ENCODE assay signal across 12 cellular contexts in the genomic region with DNA sequence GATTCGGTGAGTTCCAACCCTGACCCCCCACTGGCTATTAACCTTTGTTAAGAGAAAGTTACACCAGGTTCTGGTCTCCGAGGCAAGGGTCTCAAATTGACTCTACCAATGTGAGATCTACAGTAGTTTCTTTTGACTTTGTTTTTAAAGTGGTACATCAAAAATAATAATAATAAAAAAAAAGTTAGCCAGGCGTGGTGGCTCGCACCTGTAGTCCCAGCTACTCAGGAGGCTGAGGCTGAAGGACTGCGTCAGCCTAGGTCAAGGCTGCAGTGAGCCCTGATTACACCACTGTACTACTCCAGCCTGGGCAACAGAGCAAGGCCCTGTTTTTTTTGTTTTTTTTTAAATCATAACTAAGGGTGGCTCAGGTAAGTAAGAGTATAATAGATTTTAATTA. TPM values are rescaled to one million over a fixed set of nuclear protein-coding genes. Genes with fewer than 3 reads are reported as not detected.
A peak's percentile ranks its signal among the peaks of the same experiment; 100 is the strongest.
DNase-seq lines count a peak whose midpoint lies in the region; ATAC-seq and TF ChIP-seq lines count a peak whose summit lies in the region.
"Had no signal": no experiment of that assay in that cellular context is flagged by ENCODE, and none has a peak within 500 bp of the region (broad histone marks: within the 10 kb centered on the region; RNA-seq: fewer than 3 reads in every experiment).

No MANE protein-coding gene starts in this region.

- H3K79me2 ChIP-seq in KMS-11 (ENCODE audit: insufficient read depth, low read depth): peaks cover 15% of the 10 kb centered on the region; the same call in 1 of the 2 replicates

- WGBS in testis, 2 donors: 71 to 74% methylated on average over 5 of the region's 5 CpGs

- no peaks in the 10 kb centered on the region for H3K36me3 ChIP-seq in KMS-11 (ENCODE audit: insufficient read depth)
- H3K36me3 ChIP-seq in colonic mucosa: no peaks in the 10 kb centered on the region
- H3K36me3 ChIP-seq in mucosa of rectum (ENCODE audit: control insufficient read depth in 2 of 2, insufficient read depth in 2 of 2, low read length in 2 of 2): peaks cover 0 to 3% of the 10 kb centered on the region in 2 donors
- no peaks in the 10 kb centered on the region for H3K36me3 ChIP-seq in testis (ENCODE audit: low read depth, missing control alignments)

- intact Hi-C loops in colonic mucosa (cut with DNase I) (loop anchor here (5.0 kb wide), 1 partner anchor 158 kb away; a partner anchor contains a TSS), testis (cut with DNase I; ENCODE audit: low total_unique reads) (loop anchor here (5.0 kb wide), 1 partner anchor 67 kb away; no protein-coding TSS in a partner anchor)

- H3K9me3 ChIP-seq in colonic mucosa (no peaks in the 10 kb centered on the region), mucosa of rectum (ENCODE audit: control insufficient read depth in 2 of 2, low read length in 2 of 2) (no peaks in the 10 kb centered on the region), testis (no peaks in the 10 kb centered on the region)

- no peak overlapping the region for H3K9ac ChIP-seq in KMS-11
- peak overlapping the region in 1 of 2 donors; percentile 86 for H3K9ac ChIP-seq in colonic mucosa (ENCODE audit: low read depth in 2 of 2, low read length in 2 of 2)
- H3K9ac ChIP-seq in mucosa of rectum (ENCODE audit: low read depth in 1 of 2, low read length in 2 of 2): peak overlapping the region in 1 of 2 donors; percentile 100

- ATAC-seq in GM21737 (IDR thresholded peaks at IDR 0.05; ENCODE audit: unreplicated experiment): no peak
- ATAC-seq: stimulated activated effector memory CD8-positive, alpha-beta T cell treated with anti-CD3 and anti-CD28 coated beads, Interleukin-12 subunit alpha, Interleukin-12 subunit beta, amount 100 ng/mL, for 72 hours had no signal

- peak overlapping the region; percentile 86; the same call in 1 of the 2 replicates for H3K4me2 ChIP-seq in KMS-11

- no peak overlapping the region for H3K27ac ChIP-seq in KMS-11
- H3K27ac ChIP-seq in colonic mucosa: peak overlapping the region; percentile 99
- H3K27ac ChIP-seq in mucosa of rectum (ENCODE audit: low read depth in 2 of 2, low read length in 2 of 2): peak overlapping the region; percentile 100
- peak overlapping the region; percentile 98 to 99 for H3K27ac ChIP-seq in testis

- TF ChIP-seq CTCF in KMS-11 (conservative IDR thresholded peaks at IDR 0.05; ENCODE audit: low read depth, low read length) (no peak), colonic mucosa (IDR thresholded peaks at IDR 0.05) (no peak), testis (IDR thresholded peaks at IDR 0.05) (no peak)

- H2AFZ ChIP-seq in KMS-11 (ENCODE audit: low read depth): no peak overlapping the region

- H3K27me3 ChIP-seq in KMS-11 (ENCODE audit: insufficient read depth, low read depth) (no peaks in the 10 kb centered on the region), colonic mucosa (no peaks in the 10 kb centered on the region), mucosa of rectum (ENCODE audit: control insufficient read depth in 2 of 2, insufficient read depth in 2 of 2, low read length in 2 of 2) (no peaks in the 10 kb centered on the region), testis (no peaks in the 10 kb centered on the region)

- DNase-seq in colonic mucosa (no peak), testis (no peak), NCI-H1694 treated with DMSO at 0.1 percent for 48 hours (lab: John Stamatoyannopoulos, UW) (no peak), NCI-H128 (lab: John Stamatoyannopoulos, UW; ENCODE audit: unreplicated experiment) (no peak)
- DNase-seq: NCI-H1092; NCI-H510A; stimulated activated CD4-positive, alpha-beta T cell treated with anti-CD3 and anti-CD28 coated beads, Interleukin-2, amount 100 ng/mL, for 24 hours; T1000 had no signal

- H4K20me1 ChIP-seq in KMS-11 (ENCODE audit: insufficient read depth): no peaks in the 10 kb centered on the region

- H3K4me3 ChIP-seq in KMS-11 (IDR thresholded peaks at IDR 0.05; ENCODE audit: insufficient read depth, low read depth, low read length) (no peak overlapping the region), colonic mucosa (no peak overlapping the region), mucosa of rectum (ENCODE audit: low read length in 2 of 2) (no peak overlapping the region), testis (no peak overlapping the region)

- TF ChIP-seq POLR2A in testis (IDR thresholded peaks at IDR 0.05): no peak

- H3K4me1 ChIP-seq in KMS-11 (ENCODE audit: low read depth, poor library complexity, severe bottlenecking) (peaks cover 32% of the 10 kb centered on the region), colonic mucosa (peaks cover 9% of the 10 kb centered on the region), mucosa of rectum (ENCODE audit: control insufficient read depth in 2 of 2, insufficient read depth in 2 of 2, low read length in 2 of 2) (peaks cover 22 to 37% of the 10 kb centered on the region in 2 donors), testis (peaks cover 20% of the 10 kb centered on the region)

RNA-seq across cellular contexts. Expression of a gene that starts 1.0 kb away (rescaled TPM):
- total RNA-seq in colonic mucosa (10 to 100 TPM; 13.5 to 18.8 TPM), testis (10 to 100 TPM; 39.8 to 47.9 TPM)
- polyA plus RNA-seq in testis (ENCODE audit: insufficient read depth, low read depth, low replicate concordance): 11.8 TPM
